In genomic region chr10:68628576-68629127, GRCh38 we compare ENCODE assay signal across 1 cellular context.
TF ChIP-seq lines count a peak whose summit lies in the region.

No MANE protein-coding gene starts in this region.

TF ChIP-seq in IMR-90, 13 proteins besides CTCF, POLR2A, EP300 and RAD21 (continued from another document):
- TF ChIP-seq ELK1 (IDR thresholded peaks at IDR 0.05; ENCODE audit: borderline replicate concordance, low read depth, low read length) (no peak), MAFK (IDR thresholded peaks at IDR 0.05; ENCODE audit: low read depth, low read length) (no peak), RCOR1 (IDR thresholded peaks at IDR 0.05; ENCODE audit: insufficient replicate concordance, low read length) (no peak), USF2 (IDR thresholded peaks at IDR 0.05; ENCODE audit: low read depth, low read length) (no peak), MXI1 (IDR thresholded peaks at IDR 0.05; ENCODE audit: borderline replicate concordance, low read depth, low read length) (no peak), MAZ (IDR thresholded peaks at IDR 0.05; ENCODE audit: borderline replicate concordance, low read depth, low read length) (no peak), BHLHE40 (IDR thresholded peaks at IDR 0.05; ENCODE audit: low read depth, low read length) (no peak)
